Comparison of ENCODE assay signal across 1 cellular context in the genomic region with DNA sequence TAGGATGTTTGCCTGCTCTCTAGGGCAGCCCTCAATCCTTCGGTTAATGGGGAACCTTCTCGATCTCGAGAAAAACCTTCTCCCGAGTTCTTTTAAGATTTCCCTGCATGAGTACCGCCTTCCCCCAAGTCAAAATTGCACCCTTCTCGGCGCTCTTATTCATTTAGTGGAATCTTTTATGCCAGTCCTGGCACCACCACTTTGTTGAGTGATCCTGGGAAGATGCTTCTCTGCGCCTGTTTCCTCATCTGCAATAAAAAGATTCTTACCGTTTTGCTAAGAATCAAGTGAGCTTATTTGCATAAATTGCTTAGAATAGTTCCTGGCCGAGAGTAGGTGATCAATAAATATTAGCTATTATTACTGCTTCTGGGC.
TF ChIP-seq lines count a peak whose summit lies in the region.

No MANE protein-coding gene starts in this region.

TF ChIP-seq in GM12878, 131 proteins besides CTCF, POLR2A, EP300 and RAD21 (continued from another document):
- TF ChIP-seq IRF4 (IDR thresholded peaks at IDR 0.05; ENCODE audit: low read depth, low read length) (no peak), SMC3 (IDR thresholded peaks at IDR 0.05; ENCODE audit: borderline replicate concordance, low read length) (no peak), SIX5 (IDR thresholded peaks at IDR 0.05; ENCODE audit: low read depth, low read length, severe bottlenecking) (no peak), ZNF207 (IDR thresholded peaks at IDR 0.05; ENCODE audit: borderline replicate concordance) (no peak), NFYA (IDR thresholded peaks at IDR 0.05; ENCODE audit: borderline replicate concordance, low read depth, low read length) (no peak), POLR2AphosphoS2 (IDR thresholded peaks at IDR 0.05; ENCODE audit: low read depth, low read length) (no peak)
- TF ChIP-seq, protein P1, sequence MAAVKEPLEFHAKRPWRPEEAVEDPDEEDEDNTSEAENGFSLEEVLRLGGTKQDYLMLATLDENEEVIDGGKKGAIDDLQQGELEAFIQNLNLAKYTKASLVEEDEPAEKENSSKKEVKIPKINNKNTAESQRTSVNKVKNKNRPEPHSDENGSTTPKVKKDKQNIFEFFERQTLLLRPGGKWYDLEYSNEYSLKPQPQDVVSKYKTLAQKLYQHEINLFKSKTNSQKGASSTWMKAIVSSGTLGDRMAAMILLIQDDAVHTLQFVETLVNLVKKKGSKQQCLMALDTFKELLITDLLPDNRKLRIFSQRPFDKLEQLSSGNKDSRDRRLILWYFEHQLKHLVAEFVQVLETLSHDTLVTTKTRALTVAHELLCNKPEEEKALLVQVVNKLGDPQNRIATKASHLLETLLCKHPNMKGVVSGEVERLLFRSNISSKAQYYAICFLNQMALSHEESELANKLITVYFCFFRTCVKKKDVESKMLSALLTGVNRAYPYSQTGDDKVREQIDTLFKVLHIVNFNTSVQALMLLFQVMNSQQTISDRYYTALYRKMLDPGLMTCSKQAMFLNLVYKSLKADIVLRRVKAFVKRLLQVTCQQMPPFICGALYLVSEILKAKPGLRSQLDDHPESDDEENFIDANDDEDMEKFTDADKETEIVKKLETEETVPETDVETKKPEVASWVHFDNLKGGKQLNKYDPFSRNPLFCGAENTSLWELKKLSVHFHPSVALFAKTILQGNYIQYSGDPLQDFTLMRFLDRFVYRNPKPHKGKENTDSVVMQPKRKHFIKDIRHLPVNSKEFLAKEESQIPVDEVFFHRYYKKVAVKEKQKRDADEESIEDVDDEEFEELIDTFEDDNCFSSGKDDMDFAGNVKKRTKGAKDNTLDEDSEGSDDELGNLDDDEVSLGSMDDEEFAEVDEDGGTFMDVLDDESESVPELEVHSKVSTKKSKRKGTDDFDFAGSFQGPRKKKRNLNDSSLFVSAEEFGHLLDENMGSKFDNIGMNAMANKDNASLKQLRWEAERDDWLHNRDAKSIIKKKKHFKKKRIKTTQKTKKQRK (IDR thresholded peaks at IDR 0.05; ENCODE audit: low read depth, low read length) = no peak
